Comparison of ENCODE assay signal across 10 cellular contexts in genomic region chr10:13686331-13686752, GRCh38.
DNase-seq lines count a peak whose midpoint lies in the region; ATAC-seq and TF ChIP-seq lines count a peak whose summit lies in the region.
"Had no signal": no experiment of that assay in that cellular context is flagged by ENCODE, and none has a peak within 500 bp of the region (broad histone marks: within the 10 kb centered on the region; RNA-seq: fewer than 3 reads in every experiment).

No MANE protein-coding gene starts in this region.

- H3K27ac Mint-ChIP-seq in osteocyte (ENCODE audit: unreplicated experiment): peak overlapping the region; percentile 96
- no peak overlapping the region for H3K27ac Mint-ChIP-seq in activated T-helper 1 cell treated with anti-CD3 and anti-CD28 coated beads, Interleukin-12 subunit alpha, Interleukin-12 subunit beta, Interleukin-2, Interleukin-4 antibody, amounts not matched to agents 30 ng/mL and 10 ng/mL and 1 ng/mL, durations not matched to agents 14 hours and 24 hours and 36 hours

- peak; percentile 23 for DNase-seq in RPMI7951 (ENCODE audit: low read depth)
- DNase-seq in fibroblast of pulmonary artery (ENCODE audit: low read depth): peak; percentile 90
- no peak for DNase-seq in osteocyte (ENCODE audit: extremely low spot score, unreplicated experiment)
- no peak for DNase-seq in NCI-H2029 (lab: John Stamatoyannopoulos, UW)
- no peak for DNase-seq in stimulated activated naive CD8-positive, alpha-beta T cell treated with anti-CD3 and anti-CD28 coated beads, Interleukin-15, Interleukin-2, amounts not matched to agents 100 U/mL and 50 U/mL, for 24 hours
- DNase-seq in activated T-helper 1 cell treated with anti-CD3 and anti-CD28 coated beads, Interleukin-12 subunit alpha, Interleukin-12 subunit beta, Interleukin-2, Interleukin-4 antibody, amounts not matched to agents 30 ng/mL and 10 ng/mL and 1 ng/mL, durations not matched to agents 14 hours and 24 hours and 36 hours (ENCODE audit: low spot score): no peak
- DNase-seq: pancreas, SW 1271 had no signal

- TF ChIP-seq CTCF in fibroblast of pulmonary artery (IDR thresholded peaks at IDR 0.05; ENCODE audit: low read length, missing control alignments) (no peak), osteocyte (IDR thresholded peaks at IDR 0.05) (no peak)

- no peak overlapping the region for H3K4me3 Mint-ChIP-seq in osteocyte (ENCODE audit: unreplicated experiment)
- no peak overlapping the region for H3K4me3 Mint-ChIP-seq in activated T-helper 1 cell treated with anti-CD3 and anti-CD28 coated beads, Interleukin-12 subunit alpha, Interleukin-12 subunit beta, Interleukin-2, Interleukin-4 antibody, amounts not matched to agents 30 ng/mL and 10 ng/mL and 1 ng/mL, durations not matched to agents 14 hours and 24 hours and 36 hours

- peaks cover 39% of the 10 kb centered on the region for H3K4me1 ChIP-seq in ACC112 (ENCODE audit: control insufficient read depth, insufficient read depth, low read length, unreplicated experiment)

- no peaks in the 10 kb centered on the region for H3K27me3 ChIP-seq in ACC112 (ENCODE audit: insufficient read depth, low read length)
- H3K27me3 ChIP-seq: pancreas had no signal

- no peaks in the 10 kb centered on the region for H3K79me2 ChIP-seq in ACC112 (ENCODE audit: control insufficient read depth, insufficient read depth, low read length, unreplicated experiment)

- H3K36me3 Mint-ChIP-seq in osteocyte (ENCODE audit: unreplicated experiment): peaks cover 54% of the 10 kb centered on the region
- H3K36me3 Mint-ChIP-seq in activated T-helper 1 cell treated with anti-CD3 and anti-CD28 coated beads, Interleukin-12 subunit alpha, Interleukin-12 subunit beta, Interleukin-2, Interleukin-4 antibody, amounts not matched to agents 30 ng/mL and 10 ng/mL and 1 ng/mL, durations not matched to agents 14 hours and 24 hours and 36 hours (ENCODE audit: low read depth): no peaks in the 10 kb centered on the region

- H3K27ac ChIP-seq in ACC112 (ENCODE audit: low read depth, low read length): peak overlapping the region; percentile 86
- H3K27ac ChIP-seq: pancreas had no signal

- intact Hi-C loops in activated T-helper 1 cell treated with anti-CD3 and anti-CD28 coated beads, Interleukin-12 subunit alpha, Interleukin-12 subunit beta, Interleukin-2, Interleukin-4 antibody, amounts not matched to agents 30 ng/mL and 10 ng/mL and 1 ng/mL, durations not matched to agents 14 hours and 24 hours and 36 hours (cut with micrococcal nuclease): no loop called here

- peaks cover 60% of the 10 kb centered on the region for H3K4me1 Mint-ChIP-seq in osteocyte (ENCODE audit: unreplicated experiment)
- H3K4me1 Mint-ChIP-seq in activated T-helper 1 cell treated with anti-CD3 and anti-CD28 coated beads, Interleukin-12 subunit alpha, Interleukin-12 subunit beta, Interleukin-2, Interleukin-4 antibody, amounts not matched to agents 30 ng/mL and 10 ng/mL and 1 ng/mL, durations not matched to agents 14 hours and 24 hours and 36 hours (ENCODE audit: low read depth): no peaks in the 10 kb centered on the region

- H3K9me3 Mint-ChIP-seq in osteocyte (ENCODE audit: unreplicated experiment): no peaks in the 10 kb centered on the region
- no peaks in the 10 kb centered on the region for H3K9me3 Mint-ChIP-seq in activated T-helper 1 cell treated with anti-CD3 and anti-CD28 coated beads, Interleukin-12 subunit alpha, Interleukin-12 subunit beta, Interleukin-2, Interleukin-4 antibody, amounts not matched to agents 30 ng/mL and 10 ng/mL and 1 ng/mL, durations not matched to agents 14 hours and 24 hours and 36 hours

- H3K4me3 ChIP-seq in ACC112 (ENCODE audit: low read depth, low read length): no peak overlapping the region
- H3K4me3 ChIP-seq in fibroblast of pulmonary artery (replicated peaks; ENCODE audit: low read depth, low read length): no peak overlapping the region
- H3K4me3 ChIP-seq: pancreas had no signal

- ATAC-seq in GM19023 (IDR thresholded peaks at IDR 0.05; ENCODE audit: unreplicated experiment): no peak
- ATAC-seq in stimulated activated naive CD8-positive, alpha-beta T cell treated with anti-CD3 and anti-CD28 coated beads, Interleukin-15, Interleukin-2, amounts not matched to agents 100 U/mL and 50 U/mL, for 24 hours: no peak

- peaks cover 6% of the 10 kb centered on the region; the same call in 1 of the 2 replicates for H3K36me3 ChIP-seq in ACC112 (ENCODE audit: insufficient read depth, low read length)

- no peaks in the 10 kb centered on the region for H3K27me3 Mint-ChIP-seq in osteocyte (ENCODE audit: unreplicated experiment)
- H3K27me3 Mint-ChIP-seq in activated T-helper 1 cell treated with anti-CD3 and anti-CD28 coated beads, Interleukin-12 subunit alpha, Interleukin-12 subunit beta, Interleukin-2, Interleukin-4 antibody, amounts not matched to agents 30 ng/mL and 10 ng/mL and 1 ng/mL, durations not matched to agents 14 hours and 24 hours and 36 hours (ENCODE audit: insufficient read depth): peaks cover 5% of the 10 kb centered on the region

- no peak overlapping the region for H2AFZ ChIP-seq in ACC112 (ENCODE audit: low read length, unreplicated experiment)

Comparison
In these comparisons a context has a peak if more than half of its experiments do, and no peak if none do; other contexts are left out.
1. DNase-seq: peak in RPMI7951 (single experiment) and fibroblast of pulmonary artery (single experiment); none in osteocyte (single experiment), NCI-H2029 (single experiment), stimulated activated naive CD8-positive, alpha-beta T cell treated with anti-CD3 and anti-CD28 coated beads, Interleukin-15, Interleukin-2, amounts not matched to agents 100 U/mL and 50 U/mL, for 24 hours (single experiment) and activated T-helper 1 cell treated with anti-CD3 and anti-CD28 coated beads, Interleukin-12 subunit alpha, Interleukin-12 subunit beta, Interleukin-2, Interleukin-4 antibody, amounts not matched to agents 30 ng/mL and 10 ng/mL and 1 ng/mL, durations not matched to agents 14 hours and 24 hours and 36 hours (single experiment).